ENCODE assay signal across 28 cellular contexts in genomic region chr7:85447004-85447403, GRCh38.
"Had no signal": no experiment of that assay in that cellular context is flagged by ENCODE, and none has a peak within 500 bp of the region (broad histone marks: within the 10 kb centered on the region; RNA-seq: fewer than 3 reads in every experiment).

No MANE protein-coding gene starts in this region.

- ATAC-seq: activated CD8-positive, alpha-beta T cell treated with anti-CD3 and anti-CD28 coated beads for 36 hours; activated naive CD8-positive, alpha-beta T cell treated with anti-CD3 and anti-CD28 coated beads, Interleukin-2, amount 50 U/mL, for 24 hours; activated T-cell treated with anti-CD3 and anti-CD28 coated beads, Interleukin-2, amount 50 U/mL, for 4 hours; activated T-cell treated with anti-CD3 and anti-CD28 coated beads, Interleukin-2, amount 50 U/mL, for 72 hours; activated T-helper 17 cell treated with anti-CD3 and anti-CD28 coated beads, Interleukin-2, amount 50 U/mL, for 72 hours had no signal

- H3K4me3 ChIP-seq: ascending aorta had no signal

- DNase-seq: activated B cell treated with CpG ODN at 0.5 μM for 24 hours; activated CD4-positive, alpha-beta memory T cell treated with anti-CD3 and anti-CD28 coated beads for 36 hours; activated CD4-positive, alpha-beta T cell treated with anti-CD3 and anti-CD28 coated beads for 4 hours; activated CD4-positive, alpha-beta T cell treated with anti-CD3 and anti-CD28 coated beads, Interleukin-2, amount 10 ng/mL, durations not matched to agents 24 days and 14 days; activated CD4-positive, alpha-beta T cell treated with anti-CD3 and anti-CD28 coated beads, Interleukin-2, amount 50 U/mL, for 1 hour; activated CD4-positive, alpha-beta T cell treated with anti-CD3 and anti-CD28 coated beads, Interleukin-2, amount 50 U/mL, for 4 hours; activated CD4-positive, CD25-positive, alpha-beta regulatory T cell treated with anti-CD3 and anti-CD28 coated beads, Interleukin-2, amount 50 U/mL, for 72 hours; activated CD8-positive, alpha-beta memory T cell treated with anti-CD3 and anti-CD28 coated beads, Interleukin-2, amount 50 U/mL, for 4 hours; activated CD8-positive, alpha-beta T cell treated with anti-CD3 and anti-CD28 coated beads for 36 hours; activated effector memory CD4-positive, alpha-beta T cell treated with anti-CD3 and anti-CD28 coated beads, Interleukin-2, amount 50 U/mL, for 16 hours; activated naive CD4-positive, alpha-beta T cell treated with anti-CD3 and anti-CD28 coated beads, Interleukin-2, amount 10 ng/mL, durations not matched to agents 7 days and 5 days; activated naive CD4-positive, alpha-beta T cell treated with Interleukin-2 at 50 U/mL for 16 hours; activated naive CD8-positive, alpha-beta T cell treated with anti-CD3 and anti-CD28 coated beads, Interleukin-2, amount 10 ng/mL, durations not matched to agents 7 days and 5 days; activated naive CD8-positive, alpha-beta T cell treated with anti-CD3 and anti-CD28 coated beads, Interleukin-2, amount 50 U/mL, for 24 hours; activated T-cell treated with anti-CD3 and anti-CD28 coated beads for 4 hours; activated T-cell treated with anti-CD3 and anti-CD28 coated beads, Interleukin-2, amount 50 U/mL, for 1 hour; activated T-cell treated with anti-CD3 and anti-CD28 coated beads, Interleukin-2, amount 50 U/mL, for 4 hours; activated T-cell treated with anti-CD3 and anti-CD28 coated beads, Interleukin-2, amount 50 U/mL, for 72 hours; amygdala; anterior cingulate cortex; central memory CD4-positive, alpha-beta T cell; T-helper 1 cell; T-helper 2 cell; T-helper 9 cell had no signal

- H3K9me3 ChIP-seq: ascending aorta had no signal

- H3K27ac ChIP-seq: ascending aorta, VCaP had no signal

- H3K36me3 ChIP-seq: ascending aorta had no signal

- H3K27me3 ChIP-seq: ascending aorta had no signal

- FAIRE-seq: TTC549 had no signal
